In genomic region chr17:7838291-7839075, GRCh38 we compare ENCODE assay signal across 8 cellular contexts. TPM values are rescaled to one million over a fixed set of nuclear protein-coding genes. Genes with fewer than 3 reads are reported as not detected.
DNase-seq lines count a peak whose midpoint lies in the region; ATAC-seq, FAIRE-seq and TF ChIP-seq lines count a peak whose summit lies in the region.

No MANE protein-coding gene starts in this region.

- no peaks in the 10 kb centered on the region for H3K9me3 Mint-ChIP-seq in stimulated activated naive B cell treated with anti-CD40 and anti-IgM and Interleukin-4, amounts not matched to agents 10 μg/mL and 1 μg/mL and 100 μg/mL, for 72 hours

- TF ChIP-seq POLR2A in A549 (IDR thresholded peaks at IDR 0.05; ENCODE audit: low read length) (no peak), H54 (IDR thresholded peaks at IDR 0.05; ENCODE audit: low read depth, low read length) (no peak)

- peak overlapping the region; percentile 96 for H3K4me2 ChIP-seq in A549
- peak overlapping the region; percentile 68 for H3K4me2 ChIP-seq in keratinocyte (ENCODE audit: control insufficient read depth, extremely low read depth, insufficient read depth, low read depth, low read length)

- dilution Hi-C loops in keratinocyte (cut with MboI; ENCODE audit: extremely low pct_ligation_motif_present, low sequenced_read_pairs), result no loop called here

- FAIRE-seq in A549 (lab: Jason Lieb, UNC) (no peak), keratinocyte (lab: Jason Lieb, UNC) (no peak), H54 (lab: Jason Lieb, UNC) (no peak)

- peaks cover 61 to 83% of the 10 kb centered on the region in 2 donors for H3K4me1 Mint-ChIP-seq in stimulated activated naive B cell treated with anti-CD40 and anti-IgM and Interleukin-4, amounts not matched to agents 10 μg/mL and 1 μg/mL and 100 μg/mL, for 72 hours

- ATAC-seq in A549, result no peak
- ATAC-seq in stimulated activated naive B cell treated with anti-CD40 and anti-IgM and Interleukin-4, amounts not matched to agents 10 μg/mL and 1 μg/mL and 100 μg/mL, for 72 hours (replicated peaks), result no peak

- H3K4me3 Mint-ChIP-seq in stimulated activated naive B cell treated with anti-CD40 and anti-IgM and Interleukin-4, amounts not matched to agents 10 μg/mL and 1 μg/mL and 100 μg/mL, for 72 hours, result peak overlapping the region; percentile 44 to 54

- TF ChIP-seq CTCF in A549 (IDR thresholded peaks at IDR 0.05), result no peak
- TF ChIP-seq CTCF in GM12864 (IDR thresholded peaks at IDR 0.05; ENCODE audit: low read depth, low read length, missing control alignments), result no peak
- TF ChIP-seq CTCF in astrocyte of the spinal cord (IDR thresholded peaks at IDR 0.05; ENCODE audit: low read depth, low read length), result no peak
- no peak for TF ChIP-seq CTCF in keratinocyte (optimal IDR thresholded peaks at IDR 0.05 in 1 of 3, IDR thresholded peaks at IDR 0.05 in 1 of 3, conservative IDR thresholded peaks at IDR 0.05 in 1 of 3; ENCODE audit: extremely low read depth in 1 of 3, insufficient read depth in 2 of 3, low read length in 3 of 3)

- H3K27me3 ChIP-seq in keratinocyte (ENCODE audit: control insufficient read depth, extremely low read depth, insufficient read depth, low read length), result no peaks in the 10 kb centered on the region

- H3K27ac ChIP-seq in A549 (peak overlapping the region; percentile 82 to 89), keratinocyte (ENCODE audit: control insufficient read depth, insufficient read depth, low read length) (peak overlapping the region; percentile 73)

- DNase-seq in A549 (ENCODE audit: low read depth in 1 of 2, low spot score in 1 of 2), result peak in 1 of 2 experiments; percentile 66
- no peak for DNase-seq in GM12864 (ENCODE audit: low read depth)
- peak; percentile 83 for DNase-seq in NCI-H82 treated with DMSO at 0.1 percent for 48 hours (lab: John Stamatoyannopoulos, UW; ENCODE audit: unreplicated experiment)
- DNase-seq in astrocyte of the spinal cord (ENCODE audit: low read depth, low spot score), result peak; percentile 56
- no peak for DNase-seq in keratinocyte (ENCODE audit: low read depth, low spot score)
- no peak for DNase-seq in stimulated activated naive B cell treated with anti-CD40 and anti-IgM and Interleukin-4, amounts not matched to agents 10 μg/mL and 1 μg/mL and 100 μg/mL, for 72 hours
- no peak for DNase-seq in H54 (ENCODE audit: insufficient read length, low spot score)
- DNase-seq in stimulated activated CD4-positive, alpha-beta T cell treated with anti-CD3 and anti-CD28 coated beads, Interleukin-4, amount 100 ng/mL, for 1 hour, result no peak

- peaks cover 7% of the 10 kb centered on the region for H3K79me2 ChIP-seq in keratinocyte (ENCODE audit: control insufficient read depth, insufficient read depth, low read length)

- H3K9me1 ChIP-seq in keratinocyte (ENCODE audit: control insufficient read depth, extremely low read depth, insufficient read depth, low read length), result no peaks in the 10 kb centered on the region

- 37% methylated on average over 6 of the region's 8 CpGs for WGBS in A549 (ENCODE audit: missing lambda C conversion rate)

- H3K36me3 Mint-ChIP-seq in stimulated activated naive B cell treated with anti-CD40 and anti-IgM and Interleukin-4, amounts not matched to agents 10 μg/mL and 1 μg/mL and 100 μg/mL, for 72 hours, result peaks cover 5 to 16% of the 10 kb centered on the region in 2 donors

- in situ Hi-C loops in astrocyte of the spinal cord (cut with HindIII; ENCODE audit: low sequenced_read_pairs), result no loop called here

- H3K9me3 ChIP-seq in A549, result no peaks in the 10 kb centered on the region
- no peaks in the 10 kb centered on the region for H3K9me3 ChIP-seq in keratinocyte (ENCODE audit: control insufficient read depth, low read depth, low read length)

- CTCF ChIA-PET in A549 (lab: Yijun Ruan, JAX), result interaction anchor here (0.9 to 25.1 kb wide), 9 partner anchors 3 to 203 kb away, joined by 3 to 677 read pairs (median 7); partner anchors contain the start of genes KDM6B, NAA38, TP53 and WRAP53

- no peak for TF ChIP-seq RAD21 in A549 (conservative IDR thresholded peaks at IDR 0.05 in 1 of 2, IDR thresholded peaks at IDR 0.05 in 1 of 2)

- no peak for TF ChIP-seq EP300 in A549 (IDR thresholded peaks at IDR 0.05)

- no peak overlapping the region for H2AFZ ChIP-seq in keratinocyte (ENCODE audit: control insufficient read depth, low read length)

- peaks cover under 1 to 2% of the 10 kb centered on the region in 2 donors for H3K27me3 Mint-ChIP-seq in stimulated activated naive B cell treated with anti-CD40 and anti-IgM and Interleukin-4, amounts not matched to agents 10 μg/mL and 1 μg/mL and 100 μg/mL, for 72 hours

- H4K20me1 ChIP-seq in keratinocyte (ENCODE audit: control insufficient read depth, extremely low read depth, insufficient read depth, low read length), result no peaks in the 10 kb centered on the region

- POLR2A ChIA-PET in A549 (lab: Yijun Ruan, JAX), result interaction anchor here (6.7 kb wide), 1 partner anchor 19 kb away, joined by 44 read pairs; the partner anchor contains the start of genes CYB5D1 and NAA38

- H3K9ac ChIP-seq in keratinocyte (ENCODE audit: control insufficient read depth, extremely low read depth, insufficient read depth, low read length), result peak overlapping the region; percentile 69

- H3K36me3 ChIP-seq in keratinocyte (ENCODE audit: control insufficient read depth in 2 of 2, extremely low read depth in 1 of 2, insufficient read depth in 2 of 2, low read length in 2 of 2), result peaks cover 5 to 8% of the 10 kb centered on the region in 2 experiments

- H3K4me1 ChIP-seq in A549, result peaks cover 45% of the 10 kb centered on the region
- peaks cover 49% of the 10 kb centered on the region for H3K4me1 ChIP-seq in keratinocyte (ENCODE audit: control insufficient read depth, extremely low read depth, insufficient read depth, low read length)

- peak overlapping the region; percentile 34 for H3K4me3 ChIP-seq in A549
- peak overlapping the region; percentile 30 for H3K4me3 ChIP-seq in GM12864 (ENCODE audit: low read depth, low read length)
- H3K4me3 ChIP-seq in astrocyte of the spinal cord (ENCODE audit: low read depth, low read length), result peak overlapping the region; percentile 74
- H3K4me3 ChIP-seq in keratinocyte (ENCODE audit: control insufficient read depth in 2 of 3, extremely low read depth in 1 of 3, insufficient read depth in 2 of 3, low read depth in 1 of 3, low read length in 3 of 3), result peak overlapping the region; percentile 15 to 56 (median 19)

- H3K27ac Mint-ChIP-seq in stimulated activated naive B cell treated with anti-CD40 and anti-IgM and Interleukin-4, amounts not matched to agents 10 μg/mL and 1 μg/mL and 100 μg/mL, for 72 hours, result peak overlapping the region; percentile 4

RNA-seq across cellular contexts. Expression of gene KDM6B, which starts 4.5 kb away (rescaled TPM):
- 1.3 and 3.3 TPM in 2 replicates for polyA plus RNA-seq in A549 (2011; rRNA removed)
- 1.8 and 2.7 TPM in 2 replicates for polyA plus RNA-seq in A549 (2012; cell fraction: cytosol; rRNA removed)
- polyA plus RNA-seq in A549 (2012; cell fraction: nucleus; rRNA removed), result 9.4 and 11.6 TPM in 2 replicates
- 7.6 to 10.2 TPM (median 8.8 TPM) in 3 replicates for polyA plus RNA-seq in A549 (2017; fragmentation: RNase III; extraction: RNeasy Plus Mini Kit Qiagen cat#74134 plus additional on column Dnase treatment)
- 10.8 and 14.7 TPM in 2 replicates for polyA minus RNA-seq in A549 (2011; rRNA and poly(A)+ RNA removed)
- 1.0 to 1.6 TPM (median 1.4 TPM) in 3 replicates for polyA plus RNA-seq in keratinocyte
- 8.2 TPM for polyA plus RNA-seq in keratinocyte (2011; ENCODE audit: low read depth)
- polyA plus RNA-seq in keratinocyte (2011; cell fraction: cytosol; rRNA removed), result 1.0 and 1.6 TPM in 2 replicates
- 11.7 and 18.0 TPM in 2 replicates for polyA plus RNA-seq in keratinocyte (2011; cell fraction: nucleus; rRNA removed)
- 9.1 and 12.5 TPM in 2 replicates for polyA plus RNA-seq in keratinocyte (2012; ENCODE audit: low replicate concordance)
- 2.3 to 8.4 TPM (median 5.9 TPM) in 3 replicates for polyA minus RNA-seq in keratinocyte
- 4.0 TPM for polyA minus RNA-seq in keratinocyte (2011; cell fraction: cytosol; rRNA and poly(A)+ RNA removed)
- 18.1 and 23.6 TPM in 2 replicates for polyA minus RNA-seq in keratinocyte (2011; cell fraction: nucleus; rRNA and poly(A)+ RNA removed)

RNA-seq across cellular contexts. Expression of gene TMEM88, which starts 16.4 kb away (rescaled TPM):
- polyA plus RNA-seq in A549 (2011; rRNA removed), result 0.48 and 0.57 TPM in 2 replicates
- polyA plus RNA-seq in A549 (2012; cell fraction: cytosol; rRNA removed), result 0.29 and 0.44 TPM in 2 replicates
- polyA plus RNA-seq in A549 (2012; cell fraction: nucleus; rRNA removed), result 11.6 and 16.8 TPM in 2 replicates
- polyA plus RNA-seq in A549 (2017; fragmentation: RNase III; extraction: RNeasy Plus Mini Kit Qiagen cat#74134 plus additional on column Dnase treatment), result 0.17 to 0.73 TPM (median 0.33 TPM) in 3 replicates
- 0.54 TPM in 1 of 2 replicates, not detected in the other for polyA minus RNA-seq in A549 (2011; rRNA and poly(A)+ RNA removed)
- polyA plus RNA-seq in keratinocyte, result 0.14 to 0.45 TPM (median 0.24 TPM) in 3 replicates
- polyA plus RNA-seq in keratinocyte (2011; ENCODE audit: low read depth), result not detected
- polyA plus RNA-seq in keratinocyte (2011; cell fraction: cytosol; rRNA removed), result 0.09 and 0.16 TPM in 2 replicates
- 2.1 and 3.6 TPM in 2 replicates for polyA plus RNA-seq in keratinocyte (2011; cell fraction: nucleus; rRNA removed)
- 0.36 and 1.5 TPM in 2 replicates for polyA plus RNA-seq in keratinocyte (2012; ENCODE audit: low replicate concordance)
- not detected in 3 replicates for polyA minus RNA-seq in keratinocyte
- not detected for polyA minus RNA-seq in keratinocyte (2011; cell fraction: cytosol; rRNA and poly(A)+ RNA removed)
- polyA minus RNA-seq in keratinocyte (2011; cell fraction: nucleus; rRNA and poly(A)+ RNA removed), result 2.6 TPM in 1 of 2 replicates, not detected in the other

RNA-seq across cellular contexts. Expression of gene NAA38, which starts 18.9 kb away (rescaled TPM):
- polyA plus RNA-seq in A549 (2011; rRNA removed) (98.9 and 102 TPM in 2 replicates), A549 (2017; fragmentation: RNase III; extraction: RNeasy Plus Mini Kit Qiagen cat#74134 plus additional on column Dnase treatment) (268 to 287 TPM (median 275 TPM) in 3 replicates), keratinocyte (41.0 to 130 TPM (median 70.9 TPM) in 3 replicates)
- 518 TPM in 2 replicates for polyA plus RNA-seq in A549 (2012; cell fraction: cytosol; rRNA removed)
- polyA plus RNA-seq in A549 (2012; cell fraction: nucleus; rRNA removed), result 332 and 388 TPM in 2 replicates
- 18.6 and 32.8 TPM in 2 replicates for polyA minus RNA-seq in A549 (2011; rRNA and poly(A)+ RNA removed)
- polyA plus RNA-seq in keratinocyte (2011; ENCODE audit: low read depth), result 31.0 TPM
- polyA plus RNA-seq in keratinocyte (2011; cell fraction: cytosol; rRNA removed), result 30.0 and 56.4 TPM in 2 replicates
- polyA plus RNA-seq in keratinocyte (2011; cell fraction: nucleus; rRNA removed), result 21.9 and 22.5 TPM in 2 replicates
- 51.7 and 115 TPM in 2 replicates for polyA plus RNA-seq in keratinocyte (2012; ENCODE audit: low replicate concordance)
- 11.5 to 53.1 TPM (median 28.6 TPM) in 3 replicates for polyA minus RNA-seq in keratinocyte
- 221 TPM for polyA minus RNA-seq in keratinocyte (2011; cell fraction: cytosol; rRNA and poly(A)+ RNA removed)
- 8.3 and 23.7 TPM in 2 replicates for polyA minus RNA-seq in keratinocyte (2011; cell fraction: nucleus; rRNA and poly(A)+ RNA removed)

RNA-seq across cellular contexts. Expression of gene CYB5D1, which starts 19.3 kb away (rescaled TPM):
- polyA plus RNA-seq in A549 (2011; rRNA removed) (17.7 and 20.4 TPM in 2 replicates), A549 (2017; fragmentation: RNase III; extraction: RNeasy Plus Mini Kit Qiagen cat#74134 plus additional on column Dnase treatment) (26.4 to 28.2 TPM (median 28.1 TPM) in 3 replicates), keratinocyte (9.0 to 14.8 TPM (median 12.4 TPM) in 3 replicates)
- 15.8 and 19.3 TPM in 2 replicates for polyA plus RNA-seq in A549 (2012; cell fraction: cytosol; rRNA removed)
- 16.0 and 16.3 TPM in 2 replicates for polyA plus RNA-seq in A549 (2012; cell fraction: nucleus; rRNA removed)
- 10.9 and 13.0 TPM in 2 replicates for polyA minus RNA-seq in A549 (2011; rRNA and poly(A)+ RNA removed)
- polyA plus RNA-seq in keratinocyte (2011; ENCODE audit: low read depth), result 3.5 TPM
- 7.8 and 10.9 TPM in 2 replicates for polyA plus RNA-seq in keratinocyte (2011; cell fraction: cytosol; rRNA removed)
- 15.4 and 19.2 TPM in 2 replicates for polyA plus RNA-seq in keratinocyte (2011; cell fraction: nucleus; rRNA removed)
- polyA plus RNA-seq in keratinocyte (2012; ENCODE audit: low replicate concordance), result 6.5 and 9.8 TPM in 2 replicates
- polyA minus RNA-seq in keratinocyte, result 6.2 to 12.7 TPM (median 6.7 TPM) in 3 replicates
- 9.8 TPM for polyA minus RNA-seq in keratinocyte (2011; cell fraction: cytosol; rRNA and poly(A)+ RNA removed)
- polyA minus RNA-seq in keratinocyte (2011; cell fraction: nucleus; rRNA and poly(A)+ RNA removed), result 5.5 and 9.0 TPM in 2 replicates

RNA-seq across cellular contexts. Expression of gene CHD3, which starts 50.1 kb away (rescaled TPM):
- polyA plus RNA-seq in A549 (2011; rRNA removed), result 56.3 and 69.7 TPM in 2 replicates
- 65.2 and 89.0 TPM in 2 replicates for polyA plus RNA-seq in A549 (2012; cell fraction: cytosol; rRNA removed)
- 224 and 249 TPM in 2 replicates for polyA plus RNA-seq in A549 (2012; cell fraction: nucleus; rRNA removed)
- polyA plus RNA-seq in A549 (2017; fragmentation: RNase III; extraction: RNeasy Plus Mini Kit Qiagen cat#74134 plus additional on column Dnase treatment), result 88.0 to 113 TPM (median 111 TPM) in 3 replicates
- 139 and 156 TPM in 2 replicates for polyA minus RNA-seq in A549 (2011; rRNA and poly(A)+ RNA removed)
- 27.8 to 30.1 TPM (median 28.1 TPM) in 3 replicates for polyA plus RNA-seq in keratinocyte
- polyA plus RNA-seq in keratinocyte (2011; ENCODE audit: low read depth), result 19.1 TPM
- polyA plus RNA-seq in keratinocyte (2011; cell fraction: cytosol; rRNA removed), result 21.7 and 36.9 TPM in 2 replicates
- 110 and 113 TPM in 2 replicates for polyA plus RNA-seq in keratinocyte (2011; cell fraction: nucleus; rRNA removed)
- 21.0 and 81.2 TPM in 2 replicates for polyA plus RNA-seq in keratinocyte (2012; ENCODE audit: low replicate concordance)
- 51.0 to 122 TPM (median 65.2 TPM) in 3 replicates for polyA minus RNA-seq in keratinocyte
- 83.5 TPM for polyA minus RNA-seq in keratinocyte (2011; cell fraction: cytosol; rRNA and poly(A)+ RNA removed)
- 50.3 and 60.0 TPM in 2 replicates for polyA minus RNA-seq in keratinocyte (2011; cell fraction: nucleus; rRNA and poly(A)+ RNA removed)

Comparison
In these comparisons a context has a peak if more than half of its experiments do, and no peak if none do; other contexts are left out.
1. DNase-seq: peak in NCI-H82 treated with DMSO at 0.1 percent for 48 hours (single experiment) and astrocyte of the spinal cord (single experiment); none in GM12864 (single experiment), keratinocyte (single experiment), stimulated activated naive B cell treated with anti-CD40 and anti-IgM and Interleukin-4, amounts not matched to agents 10 μg/mL and 1 μg/mL and 100 μg/mL, for 72 hours (single experiment), H54 (single experiment) and stimulated activated CD4-positive, alpha-beta T cell treated with anti-CD3 and anti-CD28 coated beads, Interleukin-4, amount 100 ng/mL, for 1 hour (single experiment).
2. H3K4me3 ChIP-seq: peak in every context shown above with its lines; median percentile 74 in astrocyte of the spinal cord; 34 in A549; 30 in GM12864; 19 in keratinocyte.